In the genomic region with DNA sequence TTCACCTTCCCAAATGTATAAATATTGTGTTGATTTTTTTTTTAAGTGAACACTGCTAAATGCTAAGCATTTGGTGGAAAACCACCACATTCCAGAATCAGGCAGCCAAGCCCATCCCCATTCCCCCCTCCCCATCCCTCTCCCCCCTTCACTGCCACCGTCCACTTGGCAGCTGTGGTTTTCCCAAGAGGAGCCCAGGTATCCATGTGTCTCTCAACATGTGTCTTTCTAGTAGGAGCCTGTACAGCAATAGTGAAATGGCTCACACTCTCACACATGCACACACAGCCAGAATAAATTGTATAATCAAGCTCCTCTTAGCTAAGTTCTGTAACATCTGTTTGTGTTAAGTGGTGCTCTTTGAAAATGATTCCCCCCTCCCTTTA, we compare ENCODE assay signal across 19 cellular contexts.
"Had no signal": no experiment of that assay in that cellular context is flagged by ENCODE, and none has a peak within 500 bp of the region (broad histone marks: within the 10 kb centered on the region; RNA-seq: fewer than 3 reads in every experiment).

No MANE protein-coding gene starts in this region.

- H3K4me3 ChIP-seq: colonic mucosa, lung, testis, transverse colon had no signal

- H3K9me3 Mint-ChIP-seq: endodermal cell; immature natural killer cell; natural killer cell treated with Interleukin-12 subunit alpha and Interleukin-12 subunit beta and Interleukin-15 and Interleukin-18, amount 100 ng/mL, for 72 hours; stimulated activated memory B cell treated with anti-CD40 and anti-IgM and Interleukin-4, amounts not matched to agents 10 μg/mL and 1 μg/mL and 100 μg/mL, for 72 hours; stimulated activated naive CD8-positive, alpha-beta T cell treated with anti-CD3 and anti-CD28 coated beads, Interleukin-15, amount 100 ng/mL, for 72 hours had no signal

- DNase-seq: colonic mucosa; effector CD4-positive, alpha-beta T cell; endodermal cell; erythroblast; foreskin keratinocyte; immature natural killer cell; left ventricle myocardium superior; mesenchymal stem cell; midbrain; posterior cingulate gyrus; small intestine; stimulated activated CD4-positive, alpha-beta T cell treated with anti-CD3 and anti-CD28 coated beads, Interleukin-4, amount 100 ng/mL, for 24 hours; stimulated activated naive CD8-positive, alpha-beta T cell treated with anti-CD3 and anti-CD28 coated beads, Interleukin-15, amount 100 ng/mL, for 72 hours; testis; transverse colon had no signal

- H3K36me3 ChIP-seq: colonic mucosa, neutrophil, transverse colon had no signal

- H3K36me3 Mint-ChIP-seq: immature natural killer cell; natural killer cell treated with Interleukin-12 subunit alpha and Interleukin-12 subunit beta and Interleukin-15 and Interleukin-18, amount 100 ng/mL, for 72 hours had no signal

- H3K4me3 Mint-ChIP-seq: endodermal cell; immature natural killer cell; natural killer cell treated with Interleukin-12 subunit alpha and Interleukin-12 subunit beta and Interleukin-15 and Interleukin-18, amount 100 ng/mL, for 72 hours; stimulated activated memory B cell treated with anti-CD40 and anti-IgM and Interleukin-4, amounts not matched to agents 10 μg/mL and 1 μg/mL and 100 μg/mL, for 72 hours; stimulated activated naive CD8-positive, alpha-beta T cell treated with anti-CD3 and anti-CD28 coated beads, Interleukin-15, amount 100 ng/mL, for 72 hours had no signal

- H3K27me3 Mint-ChIP-seq: stimulated activated memory B cell treated with anti-CD40 and anti-IgM and Interleukin-4, amounts not matched to agents 10 μg/mL and 1 μg/mL and 100 μg/mL, for 72 hours had no signal

- H3K27ac Mint-ChIP-seq: immature natural killer cell; natural killer cell treated with Interleukin-12 subunit alpha and Interleukin-12 subunit beta and Interleukin-15 and Interleukin-18, amount 100 ng/mL, for 72 hours; stimulated activated memory B cell treated with anti-CD40 and anti-IgM and Interleukin-4, amounts not matched to agents 10 μg/mL and 1 μg/mL and 100 μg/mL, for 72 hours had no signal

- H3K9me3 ChIP-seq: colonic mucosa, neutrophil, testis, transverse colon had no signal

- ATAC-seq: foreskin keratinocyte; left ventricle myocardium superior; natural killer cell treated with Interleukin-12 subunit alpha and Interleukin-12 subunit beta and Interleukin-15 and Interleukin-18, amount 100 ng/mL, for 72 hours; stimulated activated memory B cell treated with anti-CD40 and anti-IgM and Interleukin-4, amounts not matched to agents 10 μg/mL and 1 μg/mL and 100 μg/mL, for 72 hours; stimulated activated naive CD8-positive, alpha-beta T cell treated with anti-CD3 and anti-CD28 coated beads, Interleukin-15, amount 100 ng/mL, for 72 hours had no signal

- H3K27ac ChIP-seq: colonic mucosa, foreskin keratinocyte, neutrophil, testis, transverse colon had no signal

- H3K4me1 ChIP-seq: colonic mucosa, testis had no signal

- H3K4me1 Mint-ChIP-seq: endodermal cell; stimulated activated naive CD8-positive, alpha-beta T cell treated with anti-CD3 and anti-CD28 coated beads, Interleukin-15, amount 100 ng/mL, for 72 hours had no signal

- H3K27me3 ChIP-seq: colonic mucosa, foreskin keratinocyte, testis, transverse colon had no signal
